In genomic region chr15:30990451-30991300, GRCh38 we compare ENCODE assay signal across 8 cellular contexts. TPM values are rescaled to one million over a fixed set of nuclear protein-coding genes. Genes with fewer than 3 reads are reported as not detected.
DNase-seq lines count a peak whose midpoint lies in the region; ATAC-seq and TF ChIP-seq lines count a peak whose summit lies in the region.

No MANE protein-coding gene starts in this region.

- no peaks in the 10 kb centered on the region for H3K27me3 ChIP-seq in CD4-positive, alpha-beta T cell (ENCODE audit: control insufficient read depth, insufficient read depth, low read length)
- no peaks in the 10 kb centered on the region for H3K27me3 ChIP-seq in H7 (ENCODE audit: control insufficient read depth, insufficient read depth, low read length)
- no peaks in the 10 kb centered on the region for H3K27me3 ChIP-seq in RWPE2 (ENCODE audit: insufficient read depth, poor library complexity, severe bottlenecking)

- peaks cover 39% of the 10 kb centered on the region for H3K4me1 Mint-ChIP-seq in CD4-positive, alpha-beta T cell (ENCODE audit: low read depth)
- H3K4me1 Mint-ChIP-seq in effector memory CD8-positive, alpha-beta T cell (ENCODE audit: low read depth in 2 of 2) = peaks cover 21 to 27% of the 10 kb centered on the region in 2 donors

- no peaks in the 10 kb centered on the region for H3K9me3 ChIP-seq in CD4-positive, alpha-beta T cell (ENCODE audit: control insufficient read depth, low read length)
- no peaks in the 10 kb centered on the region for H3K9me3 ChIP-seq in RWPE2 (ENCODE audit: severe bottlenecking)

- peaks cover 33% of the 10 kb centered on the region for H3K36me3 Mint-ChIP-seq in CD4-positive, alpha-beta T cell (ENCODE audit: low read depth)
- H3K36me3 Mint-ChIP-seq in effector memory CD8-positive, alpha-beta T cell (ENCODE audit: insufficient read depth) = peaks cover 31% of the 10 kb centered on the region

- H3K9me3 Mint-ChIP-seq in CD4-positive, alpha-beta T cell = no peaks in the 10 kb centered on the region
- no peaks in the 10 kb centered on the region for H3K9me3 Mint-ChIP-seq in effector memory CD8-positive, alpha-beta T cell

- H3K27me3 Mint-ChIP-seq in CD4-positive, alpha-beta T cell = no peaks in the 10 kb centered on the region
- H3K27me3 Mint-ChIP-seq in effector memory CD8-positive, alpha-beta T cell = no peaks in the 10 kb centered on the region

- POLR2A ChIA-PET in CD4-positive, alpha-beta T cell (lab: Charles Lee) = interaction anchor here (0.6 to 3.0 kb wide), 11 partner anchors 10 to 444 kb away, joined by 3 to 24 read pairs (median 3); partner anchors contain the start of gene KLF13

- ATAC-seq in CD4-positive, alpha-beta T cell (ENCODE audit: poor library complexity) = no peak
- ATAC-seq in RWPE2 (ENCODE audit: low read depth) = peak; percentile 35; the same call in 2 of the 3 replicates
- no peak for ATAC-seq in effector memory CD8-positive, alpha-beta T cell (replicated peaks)

- DNase-seq in CD4-positive, alpha-beta T cell = no peak
- DNase-seq in H7 (no peak), RWPE2 (ENCODE audit: low spot score) (no peak), myocyte (ENCODE audit: low read depth) (peak; percentile 49), NCI-H1092 (lab: John Stamatoyannopoulos, UW) (no peak), hippocampal formation (lab: John Stamatoyannopoulos, UW) (no peak)
- DNase-seq in effector memory CD8-positive, alpha-beta T cell = no peak
- DNase-seq in activated CD4-positive, alpha-beta T cell treated with anti-CD3 and anti-CD28 coated beads for 1 hour = no peak

- H3K27ac ChIP-seq in CD4-positive, alpha-beta T cell (ENCODE audit: low read depth, low read length) = peak overlapping the region; percentile 63
- peak overlapping the region; percentile 68 for H3K27ac ChIP-seq in RWPE2 (ENCODE audit: poor library complexity, severe bottlenecking)

- H3K27ac Mint-ChIP-seq in CD4-positive, alpha-beta T cell = peak overlapping the region; percentile 94
- H3K27ac Mint-ChIP-seq in effector memory CD8-positive, alpha-beta T cell = peak overlapping the region; percentile 96 to 98

- H3K4me3 ChIP-seq in H7 (ENCODE audit: insufficient read depth, low read depth, low read length) (peak overlapping the region; percentile 91), RWPE2 (ENCODE audit: severe bottlenecking) (peak overlapping the region; percentile 94)

- TF ChIP-seq CTCF in CD4-positive, alpha-beta T cell (IDR thresholded peaks at IDR 0.05) = no peak
- no peak for TF ChIP-seq CTCF in RWPE2 (IDR thresholded peaks at IDR 0.05; ENCODE audit: poor library complexity, severe bottlenecking)

- peak overlapping the region; percentile 97 for H3K4me3 Mint-ChIP-seq in CD4-positive, alpha-beta T cell
- peak overlapping the region; percentile 97 for H3K4me3 Mint-ChIP-seq in effector memory CD8-positive, alpha-beta T cell

- peaks cover 9% of the 10 kb centered on the region for H3K4me1 ChIP-seq in RWPE2 (ENCODE audit: insufficient read depth, poor library complexity, severe bottlenecking)

- intact Hi-C loops in CD4-positive, alpha-beta T cell (cut with DNase I, micrococcal nuclease) = loop anchor here in 1 of 2 experiments (5.0 to 10.0 kb wide), 3 partner anchors 88 to 884 kb away; partner anchors contain the start of genes FAN1 and OTUD7A

- CTCF ChIA-PET in CD4-positive, alpha-beta T cell (lab: Charles Lee) = no interaction called here

- H3K36me3 ChIP-seq in H7 (replicated peaks; ENCODE audit: control insufficient read depth, insufficient read depth, low read length) (no peaks in the 10 kb centered on the region), RWPE2 (ENCODE audit: low read depth) (0 out of 2 replicates have a peak, but pooled peaks cover 5% of the 10 kb centered on the region)

RNA-seq across cellular contexts. Expression of gene MTMR10, which starts 0.8 kb away (rescaled TPM):
- total RNA-seq in CD4-positive, alpha-beta T cell = 10 to 100 TPM; 41.2 to 42.0 TPM
- total RNA-seq in H7 (2014; rRNA removed; shearing (Covaris generic)) = 10.5 and 11.0 TPM in 2 replicates
- 15.2 and 17.5 TPM in 2 replicates for total RNA-seq in myocyte
- polyA plus RNA-seq in myocyte (2012) = 5.9 TPM
